In the genomic region with DNA sequence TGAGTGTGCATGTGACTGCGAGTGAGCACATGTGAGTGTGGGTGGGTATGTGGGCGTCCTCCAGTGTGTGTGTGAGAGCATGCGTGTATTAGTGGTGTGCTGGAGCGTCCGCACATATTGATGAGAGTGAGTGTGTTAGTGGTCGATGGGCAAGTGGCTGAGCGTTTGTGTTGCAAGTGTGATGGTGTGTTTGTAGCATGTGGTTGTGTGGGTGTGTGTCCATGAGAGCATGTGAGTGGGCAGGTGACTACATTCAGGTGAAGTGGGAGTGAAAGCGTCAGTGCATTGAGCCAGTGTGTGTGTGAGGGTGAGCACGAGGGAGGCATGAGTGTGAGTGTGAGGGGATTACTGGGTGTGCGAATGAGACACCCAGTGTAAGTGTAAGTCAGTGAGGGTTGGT, we compare ENCODE assay signal across 2 cellular contexts. TPM values are rescaled to one million over a fixed set of nuclear protein-coding genes. Genes with fewer than 3 reads are reported as not detected.
"Had no signal": no experiment of that assay in that cellular context is flagged by ENCODE, and none has a peak within 500 bp of the region (broad histone marks: within the 10 kb centered on the region; RNA-seq: fewer than 3 reads in every experiment).

No MANE protein-coding gene starts in this region.

RNA-seq across cellular contexts. Expression of a gene that starts 59.7 kb away (rescaled TPM):
- total RNA-seq: SJCRH30, SK-MEL-5 had no signal
